In the genomic region with DNA sequence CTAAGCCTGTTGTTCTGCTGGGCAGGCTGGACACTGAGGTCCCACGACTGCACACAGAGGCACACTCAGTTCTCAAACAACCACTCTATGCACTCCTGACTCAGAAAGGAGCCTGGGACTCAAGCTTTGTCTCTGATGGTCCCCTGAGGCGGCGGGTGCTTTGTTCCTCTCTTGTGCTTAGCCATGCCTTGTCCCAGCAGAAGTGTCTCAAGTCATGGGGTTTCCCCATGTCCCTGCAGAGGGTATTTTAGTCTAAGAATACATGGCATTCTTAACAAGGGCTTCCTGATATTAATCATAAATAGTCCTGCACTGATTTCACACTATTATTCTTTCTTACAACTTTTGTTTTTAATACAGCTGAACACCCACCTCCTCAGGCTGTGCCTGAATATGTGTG, we compare ENCODE assay signal across 1 cellular context.
TF ChIP-seq lines count a peak whose summit lies in the region.

No MANE protein-coding gene starts in this region.

TF ChIP-seq in GM12878, 131 proteins besides CTCF, POLR2A, EP300 and RAD21 (continued from another document and continues in another):
- TF ChIP-seq BCL3 (IDR thresholded peaks at IDR 0.05; ENCODE audit: borderline replicate concordance, insufficient read depth, low read depth, low read length, poor library complexity, severe bottlenecking) (peak; percentile 64), RB1 (IDR thresholded peaks at IDR 0.05; ENCODE audit: borderline replicate concordance) (no peak), MEF2A (IDR thresholded peaks at IDR 0.05; ENCODE audit: insufficient read depth, low read depth, low read length) (peak; percentile 53; the same call in 1 of the 2 replicates), DPF2 (IDR thresholded peaks at IDR 0.05) (no peak), FOXK2 (IDR thresholded peaks at IDR 0.05) (no peak), NRF1 (conservative IDR thresholded peaks at IDR 0.05; ENCODE audit: low read depth, low read length) (no peak), SUPT20H (IDR thresholded peaks at IDR 0.05; ENCODE audit: borderline replicate concordance, control insufficient read depth, low read depth, low read length) (no peak), ZNF274 (IDR thresholded peaks at IDR 0.05; ENCODE audit: insufficient read depth, insufficient read length) (no peak), ESRRA (IDR thresholded peaks at IDR 0.05; ENCODE audit: low read length) (no peak), EZH2 (IDR thresholded peaks at IDR 0.05; ENCODE audit: borderline replicate concordance, control insufficient read depth, low read depth, low read length) (no peak), CBX3 (IDR thresholded peaks at IDR 0.05; ENCODE audit: borderline replicate concordance, low read depth) (no peak), BHLHE40 (IDR thresholded peaks at IDR 0.05; ENCODE audit: borderline replicate concordance in 1 of 2, low read depth in 2 of 2, low read length in 1 of 2) (peak in 1 of 2 experiments; percentile 27; a peak in 2 of 4 replicates), ZNF384 (IDR thresholded peaks at IDR 0.05; ENCODE audit: borderline replicate concordance, low read depth, low read length) (no peak), PML (IDR thresholded peaks at IDR 0.05; ENCODE audit: low read length) (no peak), USF2 (IDR thresholded peaks at IDR 0.05; ENCODE audit: borderline replicate concordance, low read depth, low read length) (no peak), NFXL1 (IDR thresholded peaks at IDR 0.05; ENCODE audit: borderline replicate concordance) (no peak), NR2C1 (IDR thresholded peaks at IDR 0.05) (no peak), ZNF24 (IDR thresholded peaks at IDR 0.05) (no peak), ATF2 (IDR thresholded peaks at IDR 0.05; ENCODE audit: low read length) (peak; percentile 49; the same call in 1 of the 2 replicates), ETV6 (conservative IDR thresholded peaks at IDR 0.05 in 1 of 2, IDR thresholded peaks at IDR 0.05 in 1 of 2; ENCODE audit: borderline replicate concordance in 1 of 2, low read depth in 1 of 2) (no peak), ZBED1 (IDR thresholded peaks at IDR 0.05; ENCODE audit: borderline replicate concordance) (no peak), KDM1A (IDR thresholded peaks at IDR 0.05; ENCODE audit: borderline replicate concordance) (no peak), MEF2B (IDR thresholded peaks at IDR 0.05; ENCODE audit: partially characterized antibody, poor library complexity, severe bottlenecking) (peak; percentile 90), JUNB (IDR thresholded peaks at IDR 0.05) (peak; percentile 61), YY1 (IDR thresholded peaks at IDR 0.05; ENCODE audit: low read depth, low read length) (no peak), EED (IDR thresholded peaks at IDR 0.05; ENCODE audit: low read depth) (0 out of 2 replicates have a peak, but pooled peaks have one; percentile 46), SRF (IDR thresholded peaks at IDR 0.05; ENCODE audit: low read depth in 2 of 2, low read length in 2 of 2) (no peak), NBN (IDR thresholded peaks at IDR 0.05) (no peak), IKZF1 (conservative IDR thresholded peaks at IDR 0.05) (0 out of 2 replicates have a peak, but pooled peaks have one; percentile 19), PAX8 (IDR thresholded peaks at IDR 0.05) (no peak), CREB1 (IDR thresholded peaks at IDR 0.05; ENCODE audit: low read depth) (no peak), IKZF2 (IDR thresholded peaks at IDR 0.05) (peak; percentile 32 to 45; a peak in 2 of 4 replicates), KLF5 (IDR thresholded peaks at IDR 0.05; ENCODE audit: partially characterized antibody) (no peak), MXI1 (IDR thresholded peaks at IDR 0.05; ENCODE audit: low read depth, low read length) (no peak), RAD51 (IDR thresholded peaks at IDR 0.05) (no peak), MAX (IDR thresholded peaks at IDR 0.05; ENCODE audit: low read depth, low read length) (no peak), IRF4 (IDR thresholded peaks at IDR 0.05; ENCODE audit: low read depth, low read length) (no peak), STAT1 (conservative IDR thresholded peaks at IDR 0.05) (no peak), NR2F1 (conservative IDR thresholded peaks at IDR 0.05) (no peak), TCF7 (IDR thresholded peaks at IDR 0.05; ENCODE audit: borderline replicate concordance) (peak; percentile 56), CHD1 (IDR thresholded peaks at IDR 0.05; ENCODE audit: low read depth, low read length) (no peak)
- TF ChIP-seq, protein P1, sequence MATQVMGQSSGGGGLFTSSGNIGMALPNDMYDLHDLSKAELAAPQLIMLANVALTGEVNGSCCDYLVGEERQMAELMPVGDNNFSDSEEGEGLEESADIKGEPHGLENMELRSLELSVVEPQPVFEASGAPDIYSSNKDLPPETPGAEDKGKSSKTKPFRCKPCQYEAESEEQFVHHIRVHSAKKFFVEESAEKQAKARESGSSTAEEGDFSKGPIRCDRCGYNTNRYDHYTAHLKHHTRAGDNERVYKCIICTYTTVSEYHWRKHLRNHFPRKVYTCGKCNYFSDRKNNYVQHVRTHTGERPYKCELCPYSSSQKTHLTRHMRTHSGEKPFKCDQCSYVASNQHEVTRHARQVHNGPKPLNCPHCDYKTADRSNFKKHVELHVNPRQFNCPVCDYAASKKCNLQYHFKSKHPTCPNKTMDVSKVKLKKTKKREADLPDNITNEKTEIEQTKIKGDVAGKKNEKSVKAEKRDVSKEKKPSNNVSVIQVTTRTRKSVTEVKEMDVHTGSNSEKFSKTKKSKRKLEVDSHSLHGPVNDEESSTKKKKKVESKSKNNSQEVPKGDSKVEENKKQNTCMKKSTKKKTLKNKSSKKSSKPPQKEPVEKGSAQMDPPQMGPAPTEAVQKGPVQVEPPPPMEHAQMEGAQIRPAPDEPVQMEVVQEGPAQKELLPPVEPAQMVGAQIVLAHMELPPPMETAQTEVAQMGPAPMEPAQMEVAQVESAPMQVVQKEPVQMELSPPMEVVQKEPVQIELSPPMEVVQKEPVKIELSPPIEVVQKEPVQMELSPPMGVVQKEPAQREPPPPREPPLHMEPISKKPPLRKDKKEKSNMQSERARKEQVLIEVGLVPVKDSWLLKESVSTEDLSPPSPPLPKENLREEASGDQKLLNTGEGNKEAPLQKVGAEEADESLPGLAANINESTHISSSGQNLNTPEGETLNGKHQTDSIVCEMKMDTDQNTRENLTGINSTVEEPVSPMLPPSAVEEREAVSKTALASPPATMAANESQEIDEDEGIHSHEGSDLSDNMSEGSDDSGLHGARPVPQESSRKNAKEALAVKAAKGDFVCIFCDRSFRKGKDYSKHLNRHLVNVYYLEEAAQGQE (IDR thresholded peaks at IDR 0.05; ENCODE audit: low read depth, low read length), result no peak
- TF ChIP-seq, protein P2, sequence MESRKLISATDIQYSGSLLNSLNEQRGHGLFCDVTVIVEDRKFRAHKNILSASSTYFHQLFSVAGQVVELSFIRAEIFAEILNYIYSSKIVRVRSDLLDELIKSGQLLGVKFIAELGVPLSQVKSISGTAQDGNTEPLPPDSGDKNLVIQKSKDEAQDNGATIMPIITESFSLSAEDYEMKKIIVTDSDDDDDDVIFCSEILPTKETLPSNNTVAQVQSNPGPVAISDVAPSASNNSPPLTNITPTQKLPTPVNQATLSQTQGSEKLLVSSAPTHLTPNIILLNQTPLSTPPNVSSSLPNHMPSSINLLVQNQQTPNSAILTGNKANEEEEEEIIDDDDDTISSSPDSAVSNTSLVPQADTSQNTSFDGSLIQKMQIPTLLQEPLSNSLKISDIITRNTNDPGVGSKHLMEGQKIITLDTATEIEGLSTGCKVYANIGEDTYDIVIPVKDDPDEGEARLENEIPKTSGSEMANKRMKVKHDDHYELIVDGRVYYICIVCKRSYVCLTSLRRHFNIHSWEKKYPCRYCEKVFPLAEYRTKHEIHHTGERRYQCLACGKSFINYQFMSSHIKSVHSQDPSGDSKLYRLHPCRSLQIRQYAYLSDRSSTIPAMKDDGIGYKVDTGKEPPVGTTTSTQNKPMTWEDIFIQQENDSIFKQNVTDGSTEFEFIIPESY (IDR thresholded peaks at IDR 0.05), result no peak
- TF ChIP-seq, protein P3, sequence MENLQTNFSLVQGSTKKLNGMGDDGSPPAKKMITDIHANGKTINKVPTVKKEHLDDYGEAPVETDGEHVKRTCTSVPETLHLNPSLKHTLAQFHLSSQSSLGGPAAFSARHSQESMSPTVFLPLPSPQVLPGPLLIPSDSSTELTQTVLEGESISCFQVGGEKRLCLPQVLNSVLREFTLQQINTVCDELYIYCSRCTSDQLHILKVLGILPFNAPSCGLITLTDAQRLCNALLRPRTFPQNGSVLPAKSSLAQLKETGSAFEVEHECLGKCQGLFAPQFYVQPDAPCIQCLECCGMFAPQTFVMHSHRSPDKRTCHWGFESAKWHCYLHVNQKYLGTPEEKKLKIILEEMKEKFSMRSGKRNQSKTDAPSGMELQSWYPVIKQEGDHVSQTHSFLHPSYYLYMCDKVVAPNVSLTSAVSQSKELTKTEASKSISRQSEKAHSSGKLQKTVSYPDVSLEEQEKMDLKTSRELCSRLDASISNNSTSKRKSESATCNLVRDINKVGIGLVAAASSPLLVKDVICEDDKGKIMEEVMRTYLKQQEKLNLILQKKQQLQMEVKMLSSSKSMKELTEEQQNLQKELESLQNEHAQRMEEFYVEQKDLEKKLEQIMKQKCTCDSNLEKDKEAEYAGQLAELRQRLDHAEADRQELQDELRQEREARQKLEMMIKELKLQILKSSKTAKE (IDR thresholded peaks at IDR 0.05; ENCODE audit: low read depth, poor library complexity, severe bottlenecking), result peak; percentile 27
- TF ChIP-seq, protein P4, sequence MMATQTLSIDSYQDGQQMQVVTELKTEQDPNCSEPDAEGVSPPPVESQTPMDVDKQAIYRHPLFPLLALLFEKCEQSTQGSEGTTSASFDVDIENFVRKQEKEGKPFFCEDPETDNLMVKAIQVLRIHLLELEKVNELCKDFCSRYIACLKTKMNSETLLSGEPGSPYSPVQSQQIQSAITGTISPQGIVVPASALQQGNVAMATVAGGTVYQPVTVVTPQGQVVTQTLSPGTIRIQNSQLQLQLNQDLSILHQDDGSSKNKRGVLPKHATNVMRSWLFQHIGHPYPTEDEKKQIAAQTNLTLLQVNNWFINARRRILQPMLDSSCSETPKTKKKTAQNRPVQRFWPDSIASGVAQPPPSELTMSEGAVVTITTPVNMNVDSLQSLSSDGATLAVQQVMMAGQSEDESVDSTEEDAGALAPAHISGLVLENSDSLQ (IDR thresholded peaks at IDR 0.05), result no peak
- TF ChIP-seq, protein P5, sequence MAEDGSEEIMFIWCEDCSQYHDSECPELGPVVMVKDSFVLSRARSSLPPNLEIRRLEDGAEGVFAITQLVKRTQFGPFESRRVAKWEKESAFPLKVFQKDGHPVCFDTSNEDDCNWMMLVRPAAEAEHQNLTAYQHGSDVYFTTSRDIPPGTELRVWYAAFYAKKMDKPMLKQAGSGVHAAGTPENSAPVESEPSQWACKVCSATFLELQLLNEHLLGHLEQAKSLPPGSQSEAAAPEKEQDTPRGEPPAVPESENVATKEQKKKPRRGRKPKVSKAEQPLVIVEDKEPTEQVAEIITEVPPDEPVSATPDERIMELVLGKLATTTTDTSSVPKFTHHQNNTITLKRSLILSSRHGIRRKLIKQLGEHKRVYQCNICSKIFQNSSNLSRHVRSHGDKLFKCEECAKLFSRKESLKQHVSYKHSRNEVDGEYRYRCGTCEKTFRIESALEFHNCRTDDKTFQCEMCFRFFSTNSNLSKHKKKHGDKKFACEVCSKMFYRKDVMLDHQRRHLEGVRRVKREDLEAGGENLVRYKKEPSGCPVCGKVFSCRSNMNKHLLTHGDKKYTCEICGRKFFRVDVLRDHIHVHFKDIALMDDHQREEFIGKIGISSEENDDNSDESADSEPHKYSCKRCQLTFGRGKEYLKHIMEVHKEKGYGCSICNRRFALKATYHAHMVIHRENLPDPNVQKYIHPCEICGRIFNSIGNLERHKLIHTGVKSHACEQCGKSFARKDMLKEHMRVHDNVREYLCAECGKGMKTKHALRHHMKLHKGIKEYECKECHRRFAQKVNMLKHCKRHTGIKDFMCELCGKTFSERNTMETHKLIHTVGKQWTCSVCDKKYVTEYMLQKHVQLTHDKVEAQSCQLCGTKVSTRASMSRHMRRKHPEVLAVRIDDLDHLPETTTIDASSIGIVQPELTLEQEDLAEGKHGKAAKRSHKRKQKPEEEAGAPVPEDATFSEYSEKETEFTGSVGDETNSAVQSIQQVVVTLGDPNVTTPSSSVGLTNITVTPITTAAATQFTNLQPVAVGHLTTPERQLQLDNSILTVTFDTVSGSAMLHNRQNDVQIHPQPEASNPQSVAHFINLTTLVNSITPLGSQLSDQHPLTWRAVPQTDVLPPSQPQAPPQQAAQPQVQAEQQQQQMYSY (CRISPR knock-in tag; IDR thresholded peaks at IDR 0.05), result no peak
